18 cellular contexts compared by ENCODE assay signal in the genomic region with DNA sequence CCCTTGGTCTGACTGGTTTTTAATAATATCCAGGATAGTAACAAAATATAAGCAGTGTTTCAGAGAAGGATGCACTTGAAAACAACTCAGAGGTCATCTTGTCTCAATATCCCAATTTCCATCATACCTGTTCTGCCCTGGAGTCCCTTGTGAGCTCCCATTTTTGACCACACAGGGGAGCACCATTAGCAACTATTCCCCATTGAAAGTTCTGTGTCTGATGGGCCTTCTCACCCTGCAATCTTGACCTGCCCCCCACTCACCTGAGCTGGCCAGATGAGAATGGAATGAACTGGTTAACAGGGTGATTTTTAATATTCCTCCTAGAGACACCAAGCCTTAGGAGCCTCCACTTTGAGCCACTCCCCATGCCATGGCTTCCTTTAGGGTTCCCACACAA. TPM values are rescaled to one million over a fixed set of nuclear protein-coding genes. Genes with fewer than 3 reads are reported as not detected.
A peak's percentile ranks its signal among the peaks of the same experiment; 100 is the strongest.
DNase-seq lines count a peak whose midpoint lies in the region; ATAC-seq and TF ChIP-seq lines count a peak whose summit lies in the region.
"Had no signal": no experiment of that assay in that cellular context is flagged by ENCODE, and none has a peak within 500 bp of the region (broad histone marks: within the 10 kb centered on the region; RNA-seq: fewer than 3 reads in every experiment).

No MANE protein-coding gene starts in this region.

- H3K79me2 ChIP-seq in hepatocyte: peaks cover 7% of the 10 kb centered on the region

- H3K4me1 ChIP-seq in cardiac muscle cell (ENCODE audit: low read depth) (no peaks in the 10 kb centered on the region), hepatocyte (ENCODE audit: insufficient read depth) (peaks cover 23% of the 10 kb centered on the region)

- H3K36me3 ChIP-seq in cardiac muscle cell (no peaks in the 10 kb centered on the region), hepatocyte (replicated peaks; ENCODE audit: insufficient read depth, low read depth) (no peaks in the 10 kb centered on the region)
- H3K36me3 ChIP-seq: neutrophil, thyroid gland had no signal

- H4K20me1 ChIP-seq in hepatocyte (ENCODE audit: insufficient read depth, poor library complexity, severe bottlenecking): no peaks in the 10 kb centered on the region

- H3K27ac ChIP-seq in cardiac muscle cell (no peak overlapping the region), VCaP (peak overlapping the region; percentile 95; the same call in 1 of the 2 replicates), hepatocyte (peak overlapping the region; percentile 79)
- H3K27ac ChIP-seq: neutrophil, thyroid gland had no signal

- H3K9me3 ChIP-seq in cardiac muscle cell (ENCODE audit: low read depth) (no peaks in the 10 kb centered on the region), hepatocyte (ENCODE audit: low read depth) (no peaks in the 10 kb centered on the region)
- H3K9me3 ChIP-seq: neutrophil, thyroid gland had no signal

- ATAC-seq in Right ventricle myocardium inferior: no peak
- no peak for ATAC-seq in HG02870 (IDR thresholded peaks at IDR 0.05; ENCODE audit: unreplicated experiment)
- no peak for ATAC-seq in GM21367 (IDR thresholded peaks at IDR 0.05; ENCODE audit: unreplicated experiment)
- ATAC-seq in HG03457 (IDR thresholded peaks at IDR 0.05; ENCODE audit: unreplicated experiment): no peak
- ATAC-seq: activated CD8-positive, alpha-beta T cell treated with anti-CD3 and anti-CD28 coated beads for 36 hours had no signal

- no peak overlapping the region for H2AFZ ChIP-seq in hepatocyte

- no peak overlapping the region for H3K4me2 ChIP-seq in hepatocyte

- no peaks in the 10 kb centered on the region for H3K9me2 ChIP-seq in hepatocyte (replicated peaks; ENCODE audit: insufficient read depth)

- intact Hi-C loops in Right ventricle myocardium inferior (cut with DNase I): no loop called here

- TF ChIP-seq CTCF in cardiac muscle cell (IDR thresholded peaks at IDR 0.05; ENCODE audit: low read depth, low read length) (peak; percentile 8), VCaP (conservative IDR thresholded peaks at IDR 0.05) (no peak), hepatocyte (IDR thresholded peaks at IDR 0.05; ENCODE audit: poor library complexity) (peak; percentile 8)

- H3K4me3 ChIP-seq in cardiac muscle cell: no peak overlapping the region
- no peak overlapping the region for H3K4me3 ChIP-seq in hepatocyte
- H3K4me3 ChIP-seq: thyroid gland had no signal

- no peak for DNase-seq in cardiac muscle cell (ENCODE audit: low read depth in 1 of 2, low spot score in 1 of 2)
- no peak for DNase-seq in Right ventricle myocardium inferior (ENCODE audit: missing footprints)
- DNase-seq in hepatocyte (ENCODE audit: low spot score): no peak
- DNase-seq in AG08395 (ENCODE audit: low spot score): no peak
- DNase-seq: activated CD8-positive, alpha-beta T cell treated with anti-CD3 and anti-CD28 coated beads for 36 hours; kidney; MM.1S; NCI-H187 treated with DMSO at 0.1 percent for 48 hours; NCI-H524; stimulated activated CD4-positive, alpha-beta T cell treated with anti-CD3 and anti-CD28 coated beads, Interleukin-4, amount 100 ng/mL, for 4 hours; thyroid gland had no signal

- H3K27me3 ChIP-seq in cardiac muscle cell (no peaks in the 10 kb centered on the region), hepatocyte (no peaks in the 10 kb centered on the region)
- H3K27me3 ChIP-seq: thyroid gland had no signal

RNA-seq across cellular contexts. Expression of gene CAPN5, which starts 3.8 kb away (rescaled TPM):
- total RNA-seq in cardiac muscle cell: 9.4 and 9.8 TPM in 2 replicates
- polyA plus RNA-seq in cardiac muscle cell: 8.8 and 10.0 TPM in 2 replicates
- 3.7 TPM for total RNA-seq in Right ventricle myocardium inferior
- 25.2 and 29.1 TPM in 2 replicates for total RNA-seq in hepatocyte
- polyA plus RNA-seq in hepatocyte: 28.8 and 34.6 TPM in 2 replicates

RNA-seq across cellular contexts. Expression of gene B3GNT6, which starts 28.7 kb away (rescaled TPM):
- total RNA-seq in cardiac muscle cell: not detected in 2 replicates
- not detected in 2 replicates for polyA plus RNA-seq in cardiac muscle cell
- not detected for total RNA-seq in Right ventricle myocardium inferior
- total RNA-seq in hepatocyte: 0.12 and 0.33 TPM in 2 replicates
- not detected in 2 replicates for polyA plus RNA-seq in hepatocyte
- total RNA-seq: activated CD8-positive, alpha-beta T cell treated with anti-CD3 and anti-CD28 coated beads for 36 hours; cardiac septum; kidney; mesothelial cell of epicardium had no signal

RNA-seq across cellular contexts. Expression of gene OMP, which starts 39.7 kb away (rescaled TPM):
- not detected in 2 replicates for total RNA-seq in cardiac muscle cell
- polyA plus RNA-seq in cardiac muscle cell: not detected in 2 replicates
- total RNA-seq in Right ventricle myocardium inferior: not detected
- total RNA-seq in hepatocyte: not detected in 2 replicates
- polyA plus RNA-seq in hepatocyte: 0.47 TPM in 1 of 2 replicates, not detected in the other
- total RNA-seq: activated CD8-positive, alpha-beta T cell treated with anti-CD3 and anti-CD28 coated beads for 36 hours; cardiac septum had no signal
